Comparison of ENCODE assay signal across 30 cellular contexts in genomic region chr1:42741706-42742105, GRCh38. TPM values are rescaled to one million over a fixed set of nuclear protein-coding genes. Genes with fewer than 3 reads are reported as not detected.
"Had no signal": no experiment of that assay in that cellular context is flagged by ENCODE, and none has a peak within 500 bp of the region (broad histone marks: within the 10 kb centered on the region; RNA-seq: fewer than 3 reads in every experiment).

No MANE protein-coding gene starts in this region.

- ATAC-seq: activated T-cell treated with anti-CD3 and anti-CD28 coated beads, Interleukin-2, amount 50 U/mL, for 72 hours; foreskin keratinocyte; heart left ventricle; left colon; naive thymus-derived CD8-positive, alpha-beta T cell; stimulated activated memory B cell treated with anti-CD40 and anti-IgM and Interleukin-4, amounts not matched to agents 10 μg/mL and 1 μg/mL and 100 μg/mL, for 72 hours; stimulated activated naive CD8-positive, alpha-beta T cell treated with anti-CD3 and anti-CD28 coated beads, Interleukin-15, amount 100 ng/mL, for 72 hours; upper lobe of right lung had no signal

- H3K36me3 ChIP-seq: ovary, prostate gland had no signal

- H3K27ac Mint-ChIP-seq: activated T-cell treated with anti-CD3 and anti-CD28 coated beads, Interleukin-2, amount 50 U/mL, for 72 hours; dendritic cell treated with granulocyte-macrophage colony-stimulating factor and Interleukin-4, amounts not matched to agents 40 ng/mL and 50 ng/mL, for 4 days; immature natural killer cell; memory B cell; stimulated activated memory B cell treated with anti-CD40 and anti-IgM and Interleukin-4, amounts not matched to agents 10 μg/mL and 1 μg/mL and 100 μg/mL, for 72 hours had no signal

- H3K4me3 ChIP-seq: esophagus muscularis mucosa, heart left ventricle, ovary, prostate gland, sigmoid colon, smooth muscle cell, thyroid gland, upper lobe of right lung had no signal

- H3K27me3 Mint-ChIP-seq: central memory CD8-positive, alpha-beta T cell; dendritic cell treated with granulocyte-macrophage colony-stimulating factor and Interleukin-4, amounts not matched to agents 40 ng/mL and 50 ng/mL, for 4 days; naive thymus-derived CD8-positive, alpha-beta T cell; stimulated activated memory B cell treated with anti-CD40 and anti-IgM and Interleukin-4, amounts not matched to agents 10 μg/mL and 1 μg/mL and 100 μg/mL, for 72 hours; stimulated activated naive CD8-positive, alpha-beta T cell treated with anti-CD3 and anti-CD28 coated beads, Interleukin-15, amount 100 ng/mL, for 72 hours had no signal

- H3K36me3 Mint-ChIP-seq: memory B cell; stimulated activated memory B cell treated with anti-CD40 and anti-IgM and Interleukin-4, amounts not matched to agents 10 μg/mL and 1 μg/mL and 100 μg/mL, for 72 hours had no signal

- H3K4me3 Mint-ChIP-seq: activated T-cell treated with anti-CD3 and anti-CD28 coated beads, Interleukin-2, amount 50 U/mL, for 72 hours; central memory CD8-positive, alpha-beta T cell; dendritic cell treated with granulocyte-macrophage colony-stimulating factor and Interleukin-4, amounts not matched to agents 40 ng/mL and 50 ng/mL, for 4 days; immature natural killer cell; memory B cell; naive thymus-derived CD8-positive, alpha-beta T cell; stimulated activated memory B cell treated with anti-CD40 and anti-IgM and Interleukin-4, amounts not matched to agents 10 μg/mL and 1 μg/mL and 100 μg/mL, for 72 hours; stimulated activated naive CD8-positive, alpha-beta T cell treated with anti-CD3 and anti-CD28 coated beads, Interleukin-15, amount 100 ng/mL, for 72 hours had no signal

- H3K4me1 Mint-ChIP-seq: immature natural killer cell had no signal

- H3K27me3 ChIP-seq: esophagus muscularis mucosa, foreskin keratinocyte, heart left ventricle, neutrophil, ovary, sigmoid colon, thyroid gland, upper lobe of right lung had no signal

- H3K27ac ChIP-seq: esophagus muscularis mucosa, heart left ventricle, neutrophil, ovary, prostate gland, sigmoid colon, thyroid gland, upper lobe of right lung had no signal

- H3K9me3 ChIP-seq: esophagus muscularis mucosa, heart left ventricle, neutrophil, ovary, prostate gland, sigmoid colon, thyroid gland, upper lobe of right lung had no signal

- H3K9me3 Mint-ChIP-seq: activated T-cell treated with anti-CD3 and anti-CD28 coated beads, Interleukin-2, amount 50 U/mL, for 72 hours; central memory CD8-positive, alpha-beta T cell; dendritic cell treated with granulocyte-macrophage colony-stimulating factor and Interleukin-4, amounts not matched to agents 40 ng/mL and 50 ng/mL, for 4 days; immature natural killer cell; memory B cell; naive thymus-derived CD8-positive, alpha-beta T cell; stimulated activated memory B cell treated with anti-CD40 and anti-IgM and Interleukin-4, amounts not matched to agents 10 μg/mL and 1 μg/mL and 100 μg/mL, for 72 hours; stimulated activated naive CD8-positive, alpha-beta T cell treated with anti-CD3 and anti-CD28 coated beads, Interleukin-15, amount 100 ng/mL, for 72 hours had no signal

- H3K4me1 ChIP-seq: esophagus muscularis mucosa, prostate gland, sigmoid colon, thyroid gland, upper lobe of right lung had no signal

- DNase-seq: activated CD4-positive, alpha-beta T cell treated with anti-CD3 and anti-CD28 coated beads for 4 hours; activated CD4-positive, alpha-beta T cell treated with anti-CD3 and anti-CD28 coated beads, Interleukin-2, amount 50 U/mL, for 4 hours; activated effector memory CD4-positive, alpha-beta T cell treated with Interleukin-2 at 50 U/mL for 16 hours; activated naive CD4-positive, alpha-beta T cell treated with anti-CD3 and anti-CD28 coated beads, Interleukin-2, amount 50 U/mL, for 16 hours; activated T-cell treated with anti-CD3 and anti-CD28 coated beads for 4 hours; activated T-cell treated with anti-CD3 and anti-CD28 coated beads, Interleukin-2, amount 50 U/mL, for 72 hours; amniotic stem cell; foreskin keratinocyte; heart left ventricle; immature natural killer cell; kidney; left colon; naive thymus-derived CD8-positive, alpha-beta T cell; ovary; sigmoid colon; stimulated activated CD4-positive, alpha-beta T cell treated with anti-CD3 and anti-CD28 coated beads, Interleukin-1b, Interleukin-23, amount 100 ng/mL, for 48 hours; stimulated activated CD4-positive, alpha-beta T cell treated with anti-CD3 and anti-CD28 coated beads, Interleukin-4, amount 100 ng/mL, for 4 hours; stimulated activated CD8-positive, alpha-beta memory T cell treated with anti-CD3 and anti-CD28 coated beads, Interleukin-4, amount 100 ng/mL, for 48 hours; stimulated activated naive CD8-positive, alpha-beta T cell treated with anti-CD3 and anti-CD28 coated beads, Interleukin-15, amount 100 ng/mL, for 72 hours; thyroid gland; upper lobe of right lung had no signal

RNA-seq across cellular contexts. Expression of gene CLDN19, which starts 1.7 kb away (rescaled TPM):
- total RNA-seq: activated T-cell treated with anti-CD3 and anti-CD28 coated beads, Interleukin-2, amount 50 U/mL, for 72 hours; foreskin keratinocyte; left colon; naive thymus-derived CD8-positive, alpha-beta T cell; sigmoid colon; T-helper 1 cell treated with Interleukin-12 subunit alpha and Interleukin-12 subunit beta and Interleukin-4 antibody, amounts not matched to agents 30 ng/mL and 1 ng/mL, for 36 hours; thyroid gland; upper lobe of right lung had no signal

RNA-seq across cellular contexts. Expression of gene TMEM269, which starts 43.1 kb away (rescaled TPM):
- total RNA-seq: foreskin keratinocyte, sigmoid colon, upper lobe of right lung had no signal
